In the genomic region with DNA sequence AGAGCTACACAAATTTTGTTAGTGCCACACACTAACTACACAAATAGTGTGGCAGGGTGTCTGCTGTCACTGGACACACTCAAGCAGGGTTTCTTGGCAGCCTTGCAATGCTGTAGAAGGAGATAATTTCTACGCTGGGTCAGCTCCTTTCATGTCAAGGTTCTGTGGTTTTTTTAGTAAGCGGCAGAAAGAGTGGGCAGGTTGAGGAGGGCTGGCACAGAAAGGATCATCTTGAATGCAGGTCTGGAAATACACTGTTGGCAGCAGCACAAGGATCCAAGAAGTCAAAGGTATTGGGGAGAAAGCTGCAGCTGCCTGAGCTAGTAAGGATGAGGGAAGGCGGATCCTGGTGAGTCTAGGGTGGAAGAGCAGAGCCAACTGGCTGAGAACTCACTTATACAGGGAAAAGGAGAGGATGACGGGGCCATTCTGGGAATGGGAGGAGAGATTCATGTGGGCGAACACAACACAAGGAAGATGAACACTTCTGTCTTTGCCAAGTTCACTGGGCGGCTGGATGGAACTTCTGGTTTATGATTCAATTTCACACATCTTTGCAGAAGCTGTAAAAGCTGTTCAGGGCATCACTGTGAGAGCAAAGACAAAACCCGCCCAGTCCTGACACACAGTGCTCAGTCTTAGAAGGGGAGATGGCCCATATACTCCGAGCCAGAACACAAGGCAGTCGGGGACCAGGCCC, we compare ENCODE assay signal across 14 cellular contexts.
"Had no signal": no experiment of that assay in that cellular context is flagged by ENCODE, and none has a peak within 500 bp of the region (broad histone marks: within the 10 kb centered on the region; RNA-seq: fewer than 3 reads in every experiment).

No MANE protein-coding gene starts in this region.

- H3K4me3 ChIP-seq: colonic mucosa, esophagus muscularis mucosa, heart right ventricle, transverse colon had no signal

- H3K27me3 ChIP-seq: colonic mucosa, esophagus muscularis mucosa, foreskin keratinocyte, heart right ventricle, transverse colon had no signal

- H3K27ac ChIP-seq: colonic mucosa, esophagus muscularis mucosa, foreskin keratinocyte, heart right ventricle, transverse colon had no signal

- H3K9me3 ChIP-seq: colonic mucosa had no signal

- H3K4me1 ChIP-seq: colonic mucosa, esophagus muscularis mucosa, foreskin keratinocyte, heart right ventricle, transverse colon had no signal

- H3K36me3 ChIP-seq: colonic mucosa, esophagus muscularis mucosa, heart right ventricle, transverse colon had no signal

- DNase-seq: activated CD4-positive, alpha-beta memory T cell treated with anti-CD3 and anti-CD28 coated beads for 36 hours; activated CD4-positive, alpha-beta T cell treated with anti-CD3 and anti-CD28 coated beads for 36 hours; activated effector memory CD4-positive, alpha-beta T cell treated with Interleukin-2 at 50 U/mL for 16 hours; activated T-cell treated with anti-CD3 and anti-CD28 coated beads, Interleukin-2, amount 50 U/mL, for 24 hours; central memory CD4-positive, alpha-beta T cell; colonic mucosa; foreskin keratinocyte; mesendoderm; T-helper 17 cell; transverse colon had no signal

- ATAC-seq: activated CD4-positive, alpha-beta T cell treated with anti-CD3 and anti-CD28 coated beads for 36 hours; foreskin keratinocyte; left lobe of liver; stimulated activated effector memory CD8-positive, alpha-beta T cell treated with anti-CD3 and anti-CD28 coated beads, Interleukin-12 subunit alpha, Interleukin-12 subunit beta, amount 100 ng/mL, for 72 hours; T-helper 17 cell had no signal
